In genomic region chrX:45598841-45599240, GRCh38 we compare ENCODE assay signal across 26 cellular contexts.
DNase-seq lines count a peak whose midpoint lies in the region; ATAC-seq and TF ChIP-seq lines count a peak whose summit lies in the region.
"Had no signal": no experiment of that assay in that cellular context is flagged by ENCODE, and none has a peak within 500 bp of the region (broad histone marks: within the 10 kb centered on the region; RNA-seq: fewer than 3 reads in every experiment).

No MANE protein-coding gene starts in this region.

- H3K4me3 ChIP-seq in osteoblast (ENCODE audit: insufficient read depth, low read length), result no peak overlapping the region
- no peak overlapping the region for H3K4me3 ChIP-seq in lower leg skin (ENCODE audit: low read depth, poor library complexity, severe bottlenecking)
- H3K4me3 ChIP-seq: ascending aorta, GM23338, heart left ventricle, lower lobe of right lung, MG63, mucosa of descending colon, pancreas had no signal

- no peak overlapping the region for H3K4me2 ChIP-seq in osteoblast (ENCODE audit: insufficient read depth, low read length)
- H3K4me2 ChIP-seq: GM23338 had no signal

- intact Hi-C loops in lower leg skin (cut with DNase I; ENCODE audit: low total_unique reads), result no loop called here

- no peaks in the 10 kb centered on the region for H3K9me3 ChIP-seq in osteoblast (ENCODE audit: low read depth, low read length)
- H3K9me3 ChIP-seq: ascending aorta, Caco-2, heart left ventricle, lower lobe of right lung, MG63, mucosa of descending colon, pancreas had no signal

- peaks cover 13% of the 10 kb centered on the region for H3K4me1 ChIP-seq in osteoblast (ENCODE audit: insufficient read depth, low read length)
- H3K4me1 ChIP-seq: ascending aorta, Caco-2, heart left ventricle, lower lobe of right lung, pancreas had no signal

- WGBS in lower leg skin, 2 donors, result 76 to 96% methylated on average over 3 of the region's 3 CpGs

- no peak for TF ChIP-seq CTCF in osteoblast (IDR thresholded peaks at IDR 0.05; ENCODE audit: extremely low read depth, low read depth, low read length)
- TF ChIP-seq CTCF in lower leg skin (IDR thresholded peaks at IDR 0.05), result no peak

- ATAC-seq in GM19351 (IDR thresholded peaks at IDR 0.05; ENCODE audit: unreplicated experiment), result no peak
- ATAC-seq: activated CD4-positive, alpha-beta T cell treated with anti-CD3 and anti-CD28 coated beads for 36 hours; GM23338; heart left ventricle; lower lobe of right lung; mucosa of descending colon; natural killer cell treated with Interleukin-12 subunit alpha and Interleukin-12 subunit beta and Interleukin-15 and Interleukin-18, amount 100 ng/mL, for 72 hours; pancreas had no signal

- H2AFZ ChIP-seq in osteoblast (ENCODE audit: low read length), result no peak overlapping the region
- H2AFZ ChIP-seq: GM23338 had no signal

- H3K27ac ChIP-seq in osteoblast (ENCODE audit: low read depth, low read length), result peak overlapping the region; percentile 53
- H3K27ac ChIP-seq: ascending aorta, heart left ventricle, lower lobe of right lung, pancreas had no signal

- in situ Hi-C loops in ACHN (cut with HindIII; ENCODE audit: low pct_ligation_motif_present, low pct_unique_long_range_greater_than_20kb, low sequenced_read_pairs), result no loop called here

- H4K20me1 ChIP-seq in osteoblast (ENCODE audit: insufficient read depth, low read length), result no peaks in the 10 kb centered on the region

- no peaks in the 10 kb centered on the region for H3K36me3 ChIP-seq in osteoblast (ENCODE audit: insufficient read depth, low read length)
- H3K36me3 ChIP-seq: ascending aorta, heart left ventricle, lower lobe of right lung, MG63, pancreas had no signal

- H3K27me3 ChIP-seq in osteoblast (ENCODE audit: insufficient read depth, low read length), result peaks cover 9% of the 10 kb centered on the region
- H3K27me3 ChIP-seq: ascending aorta, MG63 had no signal

- no peaks in the 10 kb centered on the region for H3K79me2 ChIP-seq in osteoblast (ENCODE audit: insufficient read depth, low read length)

- TF ChIP-seq POLR2A in lower leg skin (IDR thresholded peaks at IDR 0.05), result no peak

- DNase-seq in EL (peak; percentile 33), LHCN-M2 (ENCODE audit: low read depth) (peak; percentile 75), dedifferentiated amniotic fluid mesenchymal stem cell (ENCODE audit: extremely low spot score) (peak; percentile 47), osteoblast (ENCODE audit: insufficient read length, low spot score, missing footprints) (no peak), ACHN (no peak), lower leg skin (ENCODE audit: low spot score in 2 of 2) (no peak)
- no peak for DNase-seq in stimulated activated CD4-positive, alpha-beta T cell treated with anti-CD3 and anti-CD28 coated beads, Interleukin-2, amount 100 ng/mL, for 24 hours
- DNase-seq: activated CD4-positive, alpha-beta T cell treated with anti-CD3 and anti-CD28 coated beads for 36 hours; activated effector memory CD4-positive, alpha-beta T cell treated with Interleukin-2 at 50 U/mL for 16 hours; C1 segment of cervical spinal cord; Caco-2; DMS79 treated with DMSO at 0.1 percent for 48 hours; heart left ventricle; kidney glomerular epithelial cell; lower lobe of right lung; MG63; mucosa of descending colon; NCI-H1417; NCI-H2081 treated with DMSO at 0.1 percent for 48 hours; NCI-H774; pancreas; stimulated activated CD4-positive, alpha-beta T cell treated with anti-CD3 and anti-CD28 coated beads, Interleukin-2, amount 100 ng/mL, for 48 hours had no signal

Comparison
In these comparisons a context has a peak if more than half of its experiments do, and no peak if none do; other contexts are left out.
1. DNase-seq: peak in EL (single experiment), LHCN-M2 (single experiment) and dedifferentiated amniotic fluid mesenchymal stem cell (single experiment); none in osteoblast (single experiment), stimulated activated CD4-positive, alpha-beta T cell treated with anti-CD3 and anti-CD28 coated beads, Interleukin-2, amount 100 ng/mL, for 24 hours (0 of 2), ACHN (single experiment) and lower leg skin (0 of 2).